Comparison of ENCODE assay signal across 15 cellular contexts in genomic region chr19:43723588-43723987, GRCh38. TPM values are rescaled to one million over a fixed set of nuclear protein-coding genes. Genes with fewer than 3 reads are reported as not detected.
DNase-seq lines count a peak whose midpoint lies in the region; ATAC-seq, FAIRE-seq and TF ChIP-seq lines count a peak whose summit lies in the region.
"Had no signal": no experiment of that assay in that cellular context is flagged by ENCODE, and none has a peak within 500 bp of the region (broad histone marks: within the 10 kb centered on the region; RNA-seq: fewer than 3 reads in every experiment).

No MANE protein-coding gene starts in this region.

- no peak overlapping the region for H2AK5ac ChIP-seq in mesendoderm (ENCODE audit: low read length)

- H3K4ac ChIP-seq in mesendoderm (ENCODE audit: low read depth, low read length) = no peak overlapping the region

- peak in 1 of 2 experiments; percentile 36; a peak in 2 of 6 replicates for ATAC-seq in A549

- peaks cover 0 to 1% of the 10 kb centered on the region in 2 experiments for H3K36me3 ChIP-seq in SK-N-SH (replicated peaks in 1 of 2; ENCODE audit: control insufficient read depth in 1 of 2, insufficient read depth in 2 of 2, low read length in 1 of 2)
- peaks cover under 1% of the 10 kb centered on the region for H3K36me3 ChIP-seq in mesendoderm (ENCODE audit: control insufficient read depth, insufficient read depth, low read length)
- H3K36me3 ChIP-seq: prostate gland had no signal

- CTCF ChIA-PET in A549 (lab: Yijun Ruan, JAX) = interaction anchor here (0.8 to 2.3 kb wide), 9 partner anchors 15 to 118 kb away, joined by 3 to 11 read pairs (median 4); no protein-coding TSS in a partner anchor
- CTCF ChIA-PET in SK-N-SH (lab: Yijun Ruan, JAX) = no interaction called here

- H3K9me3 ChIP-seq in A549 = no peaks in the 10 kb centered on the region
- no peaks in the 10 kb centered on the region for H3K9me3 ChIP-seq in SK-N-SH
- H3K9me3 ChIP-seq: BLaER1, prostate gland had no signal

- DNase-seq in A549 (ENCODE audit: low read depth in 1 of 2, low spot score in 1 of 2) = peak in 1 of 2 experiments; percentile 46
- DNase-seq in SK-N-SH = no peak
- peak; percentile 27 for DNase-seq in fibroblast of pulmonary artery (ENCODE audit: low read depth)
- DNase-seq in cortex of kidney (lab: John Stamatoyannopoulos, UW) = no peak
- DNase-seq in mesendoderm = no peak
- no peak for DNase-seq in effector CD8-positive, alpha-beta T cell (lab: John Stamatoyannopoulos, UW)
- no peak for DNase-seq in KG1 (lab: John Stamatoyannopoulos, UW)
- DNase-seq: activated CD8-positive, alpha-beta memory T cell treated with anti-CD3 and anti-CD28 coated beads for 24 hours; activated gamma-delta T cell treated with Interleukin-2 at 50 U/mL for 16 hours; NCI-H1105; NCI-H510A; T-helper 9 cell had no signal

- H2BK120ac ChIP-seq in mesendoderm (ENCODE audit: low read depth, low read length) = no peak overlapping the region

- H4K8ac ChIP-seq in mesendoderm (ENCODE audit: low read depth, low read length) = no peak overlapping the region

- H3K56ac ChIP-seq in mesendoderm (ENCODE audit: low read length) = no peak overlapping the region

- TF ChIP-seq EP300 in A549 (IDR thresholded peaks at IDR 0.05) (no peak), SK-N-SH (IDR thresholded peaks at IDR 0.05; ENCODE audit: borderline replicate concordance in 1 of 2, low read depth in 1 of 2, low read length in 1 of 2) (no peak)

- FAIRE-seq in A549 (lab: Jason Lieb, UNC) = peak; percentile 36

- H3K79me2 ChIP-seq in SK-N-SH (ENCODE audit: insufficient read depth) (no peaks in the 10 kb centered on the region), mesendoderm (ENCODE audit: control insufficient read depth, insufficient read depth, low read length) (no peaks in the 10 kb centered on the region)

- no peak overlapping the region for H3K18ac ChIP-seq in mesendoderm (ENCODE audit: low read length)

- H3K4me1 ChIP-seq in A549 (no peaks in the 10 kb centered on the region), SK-N-SH (ENCODE audit: control insufficient read depth in 1 of 2, insufficient read depth in 2 of 2, low read depth in 1 of 2, low read length in 1 of 2) (no peaks in the 10 kb centered on the region), mesendoderm (ENCODE audit: control insufficient read depth, low read depth, low read length) (no peaks in the 10 kb centered on the region)
- H3K4me1 ChIP-seq: prostate gland had no signal

- WGBS in A549 (ENCODE audit: missing lambda C conversion rate) = 71% methylated on average over 8 of the region's 8 CpGs
- WGBS in SK-N-SH (ENCODE audit: low lambda C conversion rate) = 61% methylated on average over 8 of the region's 8 CpGs
- no CpG with 5 or more reads among the region's 8 CpGs for WGBS in mesendoderm (ENCODE audit: extremely low coverage, insufficient coverage, low lambda C conversion rate)

- no peak overlapping the region for H4K5ac ChIP-seq in mesendoderm (ENCODE audit: low read length)

- H3K27ac ChIP-seq in A549 = no peak overlapping the region
- no peak overlapping the region for H3K27ac ChIP-seq in SK-N-SH (ENCODE audit: low read depth in 2 of 2, low read length in 1 of 2)
- H3K27ac ChIP-seq in mesendoderm (ENCODE audit: low read depth, low read length) = no peak overlapping the region
- H3K27ac ChIP-seq: BLaER1, prostate gland had no signal

- no peak overlapping the region for H2BK15ac ChIP-seq in mesendoderm (replicated peaks; ENCODE audit: low read depth)

- no peak overlapping the region for H3K23ac ChIP-seq in mesendoderm (ENCODE audit: low read length)

- H3K79me1 ChIP-seq in mesendoderm (ENCODE audit: low read length) = no peaks in the 10 kb centered on the region

- TF ChIP-seq CTCF in A549 (IDR thresholded peaks at IDR 0.05) (peak; percentile 48), GM12874 (IDR thresholded peaks at IDR 0.05; ENCODE audit: insufficient read depth, low read depth, low read length) (0 out of 2 replicates have a peak, but pooled peaks have one; percentile 9), SK-N-SH (IDR thresholded peaks at IDR 0.05) (peak; percentile 49), fibroblast of pulmonary artery (IDR thresholded peaks at IDR 0.05; ENCODE audit: low read length, missing control alignments) (peak; percentile 42)

- H3K27me3 ChIP-seq in SK-N-SH (ENCODE audit: insufficient read depth) (no peaks in the 10 kb centered on the region), mesendoderm (ENCODE audit: insufficient read depth, low read length, poor library complexity) (no peaks in the 10 kb centered on the region)
- H3K27me3 ChIP-seq: BLaER1 had no signal

- H3K9ac ChIP-seq in SK-N-SH = no peak overlapping the region
- no peak overlapping the region for H3K9ac ChIP-seq in mesendoderm (ENCODE audit: low read length)
- H3K9ac ChIP-seq: BLaER1 had no signal

- no peaks in the 10 kb centered on the region for H4K20me1 ChIP-seq in SK-N-SH (ENCODE audit: insufficient read depth)
- H4K20me1 ChIP-seq: BLaER1 had no signal

- TF ChIP-seq POLR2A in A549 (IDR thresholded peaks at IDR 0.05; ENCODE audit: low read length) = no peak

- H3K9me2 ChIP-seq in SK-N-SH = no peaks in the 10 kb centered on the region

- H3K4me3 ChIP-seq in A549 (no peak overlapping the region), SK-N-SH (ENCODE audit: low read depth in 2 of 2, low read length in 1 of 2) (no peak overlapping the region), fibroblast of pulmonary artery (replicated peaks; ENCODE audit: low read depth, low read length) (no peak overlapping the region), mesendoderm (ENCODE audit: low read length) (no peak overlapping the region)
- H3K4me3 ChIP-seq: BLaER1, prostate gland had no signal

- peaks cover 6% of the 10 kb centered on the region for H3F3A ChIP-seq in SK-N-SH (replicated peaks; ENCODE audit: insufficient read depth)

- H2BK5ac ChIP-seq in mesendoderm (ENCODE audit: low read length) = no peak overlapping the region

- POLR2A ChIA-PET in A549 (lab: Yijun Ruan, JAX) (no interaction called here), SK-N-SH (lab: Yijun Ruan, JAX) (no interaction called here)

- no peak overlapping the region for H2AFZ ChIP-seq in SK-N-SH (ENCODE audit: low read depth)

- peak; percentile 63 to 66 for TF ChIP-seq RAD21 in A549 (conservative IDR thresholded peaks at IDR 0.05 in 1 of 2, IDR thresholded peaks at IDR 0.05 in 1 of 2)
- peak; percentile 34 for TF ChIP-seq RAD21 in SK-N-SH (IDR thresholded peaks at IDR 0.05; ENCODE audit: low read length)

- H3K4me2 ChIP-seq in A549 = no peak overlapping the region
- H3K4me2 ChIP-seq in SK-N-SH = no peak overlapping the region
- H3K4me2 ChIP-seq in mesendoderm (ENCODE audit: low read length) = no peak overlapping the region
- H3K4me2 ChIP-seq: BLaER1 had no signal

TF ChIP-seq in A549, 52 proteins besides CTCF, POLR2A, EP300 and RAD21 (continues in another document):
- TF ChIP-seq CBX8 (IDR thresholded peaks at IDR 0.05) (no peak), RCOR1 (IDR thresholded peaks at IDR 0.05; ENCODE audit: low read depth, low read length) (no peak), KDM5A (IDR thresholded peaks at IDR 0.05) (no peak)

RNA-seq across cellular contexts. Expression of gene IRGC, which starts 7.7 kb away (rescaled TPM):
- polyA plus RNA-seq in A549 (2011; rRNA removed) = not detected in 2 replicates
- polyA plus RNA-seq in A549 (2012; cell fraction: cytosol; rRNA removed) = not detected in 2 replicates
- polyA plus RNA-seq in A549 (2012; cell fraction: nucleus; rRNA removed) = not detected in 2 replicates
- polyA plus RNA-seq in A549 (2017; fragmentation: RNase III; extraction: RNeasy Plus Mini Kit Qiagen cat#74134 plus additional on column Dnase treatment) = not detected in 3 replicates
- not detected in 2 replicates for polyA minus RNA-seq in A549 (2011; rRNA and poly(A)+ RNA removed)
- not detected in 2 replicates for polyA plus RNA-seq in SK-N-SH (2012; rRNA removed)
- polyA plus RNA-seq in SK-N-SH (2012; cell fraction: cytosol; rRNA removed) = not detected in 2 replicates
- not detected in 2 replicates for polyA plus RNA-seq in SK-N-SH (2012; cell fraction: nucleus; rRNA removed)
- not detected for polyA plus RNA-seq in mesendoderm (2013, experiment 1 of 2)
- polyA plus RNA-seq in mesendoderm (2013, experiment 2 of 2) = not detected

RNA-seq across cellular contexts. Expression of gene SMG9, which starts 31.2 kb away (rescaled TPM):
- polyA plus RNA-seq in A549 (2011; rRNA removed) = 14.2 and 24.4 TPM in 2 replicates
- polyA plus RNA-seq in A549 (2012; cell fraction: cytosol; rRNA removed) = 21.1 and 23.9 TPM in 2 replicates
- polyA plus RNA-seq in A549 (2012; cell fraction: nucleus; rRNA removed) = 112 and 116 TPM in 2 replicates
- polyA plus RNA-seq in A549 (2017; fragmentation: RNase III; extraction: RNeasy Plus Mini Kit Qiagen cat#74134 plus additional on column Dnase treatment) = 44.2 to 47.3 TPM (median 46.7 TPM) in 3 replicates
- polyA minus RNA-seq in A549 (2011; rRNA and poly(A)+ RNA removed) = 18.3 and 18.5 TPM in 2 replicates
- polyA plus RNA-seq in SK-N-SH (2012; rRNA removed) = 17.3 and 24.3 TPM in 2 replicates
- 9.3 and 10.4 TPM in 2 replicates for polyA plus RNA-seq in SK-N-SH (2012; cell fraction: cytosol; rRNA removed)
- polyA plus RNA-seq in SK-N-SH (2012; cell fraction: nucleus; rRNA removed) = 96.8 and 169 TPM in 2 replicates
- 12.2 TPM for polyA plus RNA-seq in mesendoderm (2013, experiment 1 of 2)
- polyA plus RNA-seq in mesendoderm (2013, experiment 2 of 2) = 11.9 TPM

RNA-seq across cellular contexts. Expression of gene PLAUR, which starts 53.6 kb away (rescaled TPM):
- polyA plus RNA-seq in A549 (2011; rRNA removed) (48.6 and 55.3 TPM in 2 replicates), A549 (2017; fragmentation: RNase III; extraction: RNeasy Plus Mini Kit Qiagen cat#74134 plus additional on column Dnase treatment) (27.4 to 29.0 TPM (median 28.3 TPM) in 3 replicates), SK-N-SH (2012; rRNA removed) (249 and 299 TPM in 2 replicates)
- polyA plus RNA-seq in A549 (2012; cell fraction: cytosol; rRNA removed) = 61.1 and 62.6 TPM in 2 replicates
- polyA plus RNA-seq in A549 (2012; cell fraction: nucleus; rRNA removed) = 93.5 and 95.3 TPM in 2 replicates
- 40.2 and 50.4 TPM in 2 replicates for polyA minus RNA-seq in A549 (2011; rRNA and poly(A)+ RNA removed)
- 120 and 152 TPM in 2 replicates for polyA plus RNA-seq in SK-N-SH (2012; cell fraction: cytosol; rRNA removed)
- polyA plus RNA-seq in SK-N-SH (2012; cell fraction: nucleus; rRNA removed) = 256 and 307 TPM in 2 replicates
- polyA plus RNA-seq in mesendoderm (2013, experiment 1 of 2) = 11.2 TPM
- 10.8 TPM for polyA plus RNA-seq in mesendoderm (2013, experiment 2 of 2)

RNA-seq across cellular contexts. Expression of gene KCNN4, which starts 57.2 kb away (rescaled TPM):
- 15.7 and 20.7 TPM in 2 replicates for polyA plus RNA-seq in A549 (2011; rRNA removed)
- 20.1 and 24.6 TPM in 2 replicates for polyA plus RNA-seq in A549 (2012; cell fraction: cytosol; rRNA removed)
- 87.0 TPM in 2 replicates for polyA plus RNA-seq in A549 (2012; cell fraction: nucleus; rRNA removed)
- 16.9 to 21.0 TPM (median 20.7 TPM) in 3 replicates for polyA plus RNA-seq in A549 (2017; fragmentation: RNase III; extraction: RNeasy Plus Mini Kit Qiagen cat#74134 plus additional on column Dnase treatment)
- 22.6 and 25.6 TPM in 2 replicates for polyA minus RNA-seq in A549 (2011; rRNA and poly(A)+ RNA removed)
- polyA plus RNA-seq in SK-N-SH (2012; rRNA removed) = 21.0 and 22.2 TPM in 2 replicates
- 7.8 and 15.2 TPM in 2 replicates for polyA plus RNA-seq in SK-N-SH (2012; cell fraction: cytosol; rRNA removed)
- polyA plus RNA-seq in SK-N-SH (2012; cell fraction: nucleus; rRNA removed) = 39.9 and 54.3 TPM in 2 replicates
- polyA plus RNA-seq in mesendoderm (2013, experiment 1 of 2) = not detected
- 0.04 TPM for polyA plus RNA-seq in mesendoderm (2013, experiment 2 of 2)

Comparison
In these comparisons a context has a peak if more than half of its experiments do, and no peak if none do; other contexts are left out.
1. Of the 12 proteins assayed by ChIP-seq in both A549 and SK-N-SH: peak only in A549: none; only in SK-N-SH: none; in both: CTCF, RAD21 and SMC3; in neither: 9.